1 cellular context compared by ENCODE assay signal in the genomic region with DNA sequence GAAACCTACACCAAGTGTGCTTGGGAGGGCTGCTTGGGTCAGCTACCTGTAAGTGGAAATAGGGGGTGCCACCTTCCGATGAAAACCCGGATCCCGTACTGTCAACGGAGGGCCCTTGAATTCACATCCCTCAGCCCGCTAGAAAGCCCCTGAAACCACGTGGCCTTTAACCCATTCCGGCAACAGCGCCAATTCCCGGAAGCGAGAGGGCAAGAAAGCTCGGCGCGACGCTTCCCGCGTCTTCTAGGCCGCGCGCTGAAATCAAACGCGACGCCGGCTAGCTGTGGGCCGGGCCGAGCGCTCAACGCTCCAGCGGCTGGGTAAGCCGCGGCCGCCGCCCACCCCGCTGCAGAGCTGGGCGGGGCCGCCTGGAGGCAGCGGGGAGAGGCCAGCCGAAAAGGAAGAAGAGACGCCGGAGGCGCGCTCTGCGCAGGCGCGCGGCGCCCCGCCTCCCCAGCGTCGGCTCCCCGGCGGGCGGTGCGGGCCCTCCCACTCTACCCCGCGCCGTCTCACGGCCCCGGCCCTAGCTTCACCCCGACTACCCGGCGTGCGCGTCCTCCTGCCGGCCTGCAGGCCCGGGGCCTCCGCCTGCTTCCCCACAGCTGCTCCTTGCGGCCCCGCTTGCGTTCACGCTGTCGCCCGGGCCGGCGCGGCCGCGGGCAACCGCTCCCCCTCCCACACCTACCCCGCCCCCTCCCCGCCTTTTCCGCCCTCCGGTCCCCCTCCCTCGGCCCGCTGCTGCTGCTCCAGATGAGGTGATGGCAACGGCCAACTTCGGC.
TF ChIP-seq lines count a peak whose summit lies in the region.

A gene (plus strand): TSS at position 492 of the 779 bp plus-strand sequence. CDS start 267 bp downstream, at position 759.

TF ChIP-seq in IMR-90, 13 proteins besides CTCF, POLR2A, EP300 and RAD21 (continued from another document):
- TF ChIP-seq, protein P1, sequence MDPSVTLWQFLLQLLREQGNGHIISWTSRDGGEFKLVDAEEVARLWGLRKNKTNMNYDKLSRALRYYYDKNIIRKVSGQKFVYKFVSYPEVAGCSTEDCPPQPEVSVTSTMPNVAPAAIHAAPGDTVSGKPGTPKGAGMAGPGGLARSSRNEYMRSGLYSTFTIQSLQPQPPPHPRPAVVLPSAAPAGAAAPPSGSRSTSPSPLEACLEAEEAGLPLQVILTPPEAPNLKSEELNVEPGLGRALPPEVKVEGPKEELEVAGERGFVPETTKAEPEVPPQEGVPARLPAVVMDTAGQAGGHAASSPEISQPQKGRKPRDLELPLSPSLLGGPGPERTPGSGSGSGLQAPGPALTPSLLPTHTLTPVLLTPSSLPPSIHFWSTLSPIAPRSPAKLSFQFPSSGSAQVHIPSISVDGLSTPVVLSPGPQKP (IDR thresholded peaks at IDR 0.05; ENCODE audit: borderline replicate concordance, low read depth, low read length): no peak
- no peak for TF ChIP-seq FOS (IDR thresholded peaks at IDR 0.05; ENCODE audit: low read depth, low read length)
- no peak for TF ChIP-seq CEBPB (IDR thresholded peaks at IDR 0.05; ENCODE audit: low read depth, low read length)
- no peak for TF ChIP-seq BHLHE40 (IDR thresholded peaks at IDR 0.05; ENCODE audit: low read depth, low read length)
- TF ChIP-seq RFX5 (IDR thresholded peaks at IDR 0.05; ENCODE audit: low read depth, low read length): no peak
TF ChIP-seq in IMR-90: peak in this region for 4.
